In the genomic region with DNA sequence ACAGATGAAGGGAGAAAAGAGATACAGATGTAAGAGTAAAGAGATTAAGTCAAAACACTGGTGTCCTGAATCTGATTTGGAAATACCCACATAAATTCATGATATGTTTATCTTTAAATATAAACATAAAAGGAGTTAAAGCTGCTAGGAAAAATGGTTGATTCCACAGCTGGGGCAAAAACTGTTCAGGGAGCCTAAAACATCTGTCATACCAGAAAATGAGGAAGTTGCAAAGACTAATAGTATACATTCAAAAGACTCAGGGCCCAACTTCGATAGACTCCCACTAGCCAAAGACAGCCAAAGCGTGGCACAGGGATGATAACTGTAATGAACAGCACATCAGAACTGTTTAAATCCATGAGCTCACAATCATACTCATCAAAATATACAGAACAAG, we compare ENCODE assay signal across 12 cellular contexts.
DNase-seq lines count a peak whose midpoint lies in the region; ATAC-seq, FAIRE-seq and TF ChIP-seq lines count a peak whose summit lies in the region.
"Had no signal": no experiment of that assay in that cellular context is flagged by ENCODE, and none has a peak within 500 bp of the region (broad histone marks: within the 10 kb centered on the region; RNA-seq: fewer than 3 reads in every experiment).

No MANE protein-coding gene starts in this region.

- CTCF ChIA-PET in K562 (lab: Yijun Ruan, JAX; ENCODE audit: low intra/inter-chr PET ratio) (no interaction called here), Caco-2 (lab: Charles Lee) (no interaction called here)

- intact Hi-C loops in K562 (cut with micrococcal nuclease): no loop called here
- intact Hi-C loops in Caco-2 (cut with micrococcal nuclease; ENCODE audit: unreplicated experiment): no loop called here
- intact Hi-C loops in spleen (cut with DNase I; ENCODE audit: low total_unique reads): no loop called here

- BruUV-seq in K562 (replicated peaks; lab: Mats Ljungman, UMichigan): no TSS peak
- no TSS peak for BruUV-seq in Caco-2 (replicated peaks; lab: Mats Ljungman, UMichigan)

- POLR2A ChIA-PET in K562 (lab: Yijun Ruan, JAX): interaction anchor here (0.6 kb wide), 1 partner anchor 17 kb away, joined by 3 read pairs; no protein-coding TSS in a partner anchor
- POLR2A ChIA-PET in Caco-2 (lab: Charles Lee): no interaction called here

- no peaks in the 10 kb centered on the region for H3F3A ChIP-seq in GM23338 (replicated peaks; ENCODE audit: low read depth)

- WGBS in K562 (ENCODE audit: insufficient coverage, low coverage, missing lambda C conversion rate): 35% methylated on average over 2 of the region's 2 CpGs
- 30 to 47% (median 43%) methylated on average over 2 of the region's 2 CpGs for WGBS in spleen, 5 donors

- ATAC-seq in GM18867 (IDR thresholded peaks at IDR 0.05; ENCODE audit: unreplicated experiment): peak; percentile 59
- ATAC-seq in GM21786 (IDR thresholded peaks at IDR 0.05; ENCODE audit: unreplicated experiment): peak; percentile 56
- peak; percentile 51 for ATAC-seq in HG03558 (IDR thresholded peaks at IDR 0.05; ENCODE audit: extremely low read depth, unreplicated experiment)
- no peak for ATAC-seq in K562
- no peak for ATAC-seq in GM23338
- ATAC-seq: heart right ventricle, WTC11 had no signal

- no peaks in the 10 kb centered on the region for H3K9me1 ChIP-seq in K562 (ENCODE audit: control insufficient read depth, insufficient read depth, low read length)

- no peaks in the 10 kb centered on the region for H3K27me3 ChIP-seq in K562 (ENCODE audit: control insufficient read depth in 2 of 2, insufficient read depth in 2 of 2, low read length in 2 of 2)
- H3K27me3 ChIP-seq in GM23338 (ENCODE audit: insufficient read depth): no peaks in the 10 kb centered on the region
- no peaks in the 10 kb centered on the region for H3K27me3 ChIP-seq in Caco-2 (replicated peaks; ENCODE audit: control insufficient read depth, insufficient read depth, low read length)
- no peaks in the 10 kb centered on the region for H3K27me3 ChIP-seq in spleen (replicated peaks in 1 of 7)
- H3K27me3 ChIP-seq: heart right ventricle had no signal

- H2AFZ ChIP-seq in K562 (ENCODE audit: low read depth, low read length) (no peak overlapping the region), GM23338 (no peak overlapping the region)

- DNase-seq in K562 (ENCODE audit: extremely low read depth in 1 of 4, low spot score in 3 of 4): peak in 1 of 4 experiments; percentile 25
- DNase-seq in GM23338 (ENCODE audit: low spot score): no peak
- no peak for DNase-seq in Caco-2
- DNase-seq in spleen: no peak
- no peak for DNase-seq in stimulated activated CD4-positive, alpha-beta T cell treated with anti-CD3 and anti-CD28 coated beads, Interleukin-12 subunit alpha, Interleukin-12 subunit beta, amount 100 ng/mL, for 4 hours
- DNase-seq: heart right ventricle, midbrain, NCI-H526 treated with DMSO at 0.1 percent for 48 hours had no signal

- H3K4me3 Mint-ChIP-seq in GM23338: no peak overlapping the region
- no peak overlapping the region for H3K4me3 Mint-ChIP-seq in Caco-2 (ENCODE audit: unreplicated experiment)
- H3K4me3 Mint-ChIP-seq: WTC11 had no signal

- no peak for TF ChIP-seq EP300 in K562 (IDR thresholded peaks at IDR 0.05; ENCODE audit: low read length)

- H3K4me2 ChIP-seq in K562 (ENCODE audit: insufficient read depth, low read length): no peak overlapping the region
- H3K4me2 ChIP-seq in GM23338: no peak overlapping the region

- H3K9ac ChIP-seq in K562 (ENCODE audit: insufficient read depth in 1 of 2, low read depth in 2 of 2, low read length in 2 of 2): no peak overlapping the region

- H4K20me1 ChIP-seq in K562 (replicated peaks; ENCODE audit: control insufficient read depth, insufficient read depth, low read length) (0 out of 2 replicates have a peak, but pooled peaks cover 4% of the 10 kb centered on the region), GM23338 (replicated peaks; ENCODE audit: insufficient read depth) (no peaks in the 10 kb centered on the region; the same call in 1 of the 2 replicates)

- in situ Hi-C loops in K562 (cut with MboI): no loop called here

- TF ChIP-seq RAD21 in K562 (CRISPR knock-in tag; conservative IDR thresholded peaks at IDR 0.05 in 1 of 2, IDR thresholded peaks at IDR 0.05 in 1 of 2): no peak

- TF ChIP-seq CTCF in K562 (IDR thresholded peaks at IDR 0.05 in 2 of 3, conservative IDR thresholded peaks at IDR 0.05 in 1 of 3; ENCODE audit: insufficient read depth in 2 of 3, low read depth in 1 of 3, low read length in 3 of 3) (no peak), GM23338 (conservative IDR thresholded peaks at IDR 0.05; ENCODE audit: low read depth in 2 of 2) (no peak), Caco-2 (IDR thresholded peaks at IDR 0.05; ENCODE audit: insufficient read depth in 1 of 2, low read depth in 1 of 2, low read length in 1 of 2, severe bottlenecking in 1 of 2, unreplicated experiment in 1 of 2) (no peak), spleen (IDR thresholded peaks at IDR 0.05 in 8 of 11, conservative IDR thresholded peaks at IDR 0.05 in 3 of 11) (no peak)

- H3K27ac Mint-ChIP-seq in GM23338: no peak overlapping the region; the same call in 1 of the 2 replicates
- no peak overlapping the region for H3K27ac Mint-ChIP-seq in Caco-2 (ENCODE audit: unreplicated experiment)
- H3K27ac Mint-ChIP-seq: WTC11 had no signal

- H3K4me1 ChIP-seq in K562 (replicated peaks in 1 of 2; ENCODE audit: control insufficient read depth in 2 of 2, insufficient read depth in 2 of 2, low read length in 2 of 2): peaks cover 9 to 26% of the 10 kb centered on the region in 2 experiments; a peak in 4 of 5 replicates
- 0 out of 2 replicates have a peak, but pooled peaks cover 4% of the 10 kb centered on the region for H3K4me1 ChIP-seq in GM23338 (ENCODE audit: insufficient read depth)
- no peaks in the 10 kb centered on the region for H3K4me1 ChIP-seq in Caco-2
- H3K4me1 ChIP-seq in spleen: peaks cover 0 to 11% (median 7%) of the 10 kb centered on the region in 6 donors

- H3K27me3 Mint-ChIP-seq in GM23338 (ENCODE audit: insufficient read depth, low read depth, poor library complexity): no peaks in the 10 kb centered on the region
- H3K27me3 Mint-ChIP-seq in Caco-2 (ENCODE audit: insufficient read depth, unreplicated experiment): no peaks in the 10 kb centered on the region

- H3K27ac ChIP-seq in K562 (ENCODE audit: extremely low read depth, low read depth, low read length): peak overlapping the region; percentile 53; the same call in 1 of the 3 replicates
- no peak overlapping the region for H3K27ac ChIP-seq in GM23338 (ENCODE audit: low read depth)
- H3K27ac ChIP-seq in spleen: no peak overlapping the region
- H3K27ac ChIP-seq: heart right ventricle had no signal

- H3K9me3 ChIP-seq in K562 (replicated peaks; ENCODE audit: control insufficient read depth, insufficient read depth, low read depth, low read length): no peaks in the 10 kb centered on the region
- no peaks in the 10 kb centered on the region for H3K9me3 ChIP-seq in Caco-2
- H3K9me3 ChIP-seq in spleen: no peaks in the 10 kb centered on the region
- H3K9me3 ChIP-seq: heart right ventricle had no signal

- H3K79me2 ChIP-seq in K562 (ENCODE audit: control insufficient read depth, insufficient read depth, low read length) (peaks cover 39% of the 10 kb centered on the region), GM23338 (replicated peaks; ENCODE audit: insufficient read depth) (no peaks in the 10 kb centered on the region)

- H3K36me3 ChIP-seq in K562 (ENCODE audit: control insufficient read depth, insufficient read depth, low read length) (peaks cover 33% of the 10 kb centered on the region; the same call in 2 of the 3 replicates), GM23338 (ENCODE audit: insufficient read depth) (no peaks in the 10 kb centered on the region), Caco-2 (ENCODE audit: control insufficient read depth, insufficient read depth, low read length) (no peaks in the 10 kb centered on the region; the same call in 1 of the 2 replicates), spleen (no peaks in the 10 kb centered on the region)

- no peak for TF ChIP-seq POLR2A in K562 (conservative IDR thresholded peaks at IDR 0.05)
- TF ChIP-seq POLR2A in spleen (IDR thresholded peaks at IDR 0.05): no peak

- FAIRE-seq in K562 (lab: Jason Lieb, UNC): no peak

- H3K9me3 Mint-ChIP-seq in GM23338 (no peaks in the 10 kb centered on the region), Caco-2 (ENCODE audit: unreplicated experiment) (no peaks in the 10 kb centered on the region)
- H3K9me3 Mint-ChIP-seq: WTC11 had no signal

- H3K4me1 Mint-ChIP-seq in GM23338: peaks cover 7% of the 10 kb centered on the region
- H3K4me1 Mint-ChIP-seq in Caco-2 (ENCODE audit: low read depth, unreplicated experiment): peaks cover 8% of the 10 kb centered on the region

- 0 out of 2 replicates have a peak, but pooled peaks cover 3% of the 10 kb centered on the region for H3K9me2 ChIP-seq in GM23338 (ENCODE audit: insufficient read depth)

- H3K4me3 ChIP-seq in K562 (no peak overlapping the region), GM23338 (no peak overlapping the region), Caco-2 (ENCODE audit: low read depth, low read length) (no peak overlapping the region), spleen (no peak overlapping the region)
- H3K4me3 ChIP-seq: heart right ventricle had no signal

- H3K36me3 Mint-ChIP-seq in GM23338 (ENCODE audit: low read depth): no peaks in the 10 kb centered on the region
- peaks cover 49% of the 10 kb centered on the region for H3K36me3 Mint-ChIP-seq in Caco-2 (ENCODE audit: insufficient read depth, unreplicated experiment)
- H3K36me3 Mint-ChIP-seq: WTC11 had no signal

TF ChIP-seq in K562, 482 proteins besides CTCF, POLR2A, EP300 and RAD21 (continues in another document):
- no peak for TF ChIP-seq TEAD4 (IDR thresholded peaks at IDR 0.05; ENCODE audit: low read length)
- TF ChIP-seq TEAD4 (CRISPR knock-in tag; IDR thresholded peaks at IDR 0.05; ENCODE audit: borderline replicate concordance): no peak
- no peak for TF ChIP-seq KLF6 (CRISPR knock-in tag; IDR thresholded peaks at IDR 0.05; ENCODE audit: borderline replicate concordance)
- TF ChIP-seq SPI1 (IDR thresholded peaks at IDR 0.05; ENCODE audit: borderline replicate concordance, low read depth, low read length): peak; percentile 75
- no peak for TF ChIP-seq POLR3A (IDR thresholded peaks at IDR 0.05; ENCODE audit: borderline replicate concordance, extremely low read depth, insufficient read depth, insufficient read length)
- no peak for TF ChIP-seq ZNF695 (CRISPR knock-in tag; IDR thresholded peaks at IDR 0.05)

TF ChIP-seq in GM23338, 12 proteins besides CTCF, POLR2A, EP300 and RAD21 (continues in another document):
- TF ChIP-seq EZH2phosphoT487 (IDR thresholded peaks at IDR 0.05; ENCODE audit: unreplicated experiment): no peak
- TF ChIP-seq, protein P1, sequence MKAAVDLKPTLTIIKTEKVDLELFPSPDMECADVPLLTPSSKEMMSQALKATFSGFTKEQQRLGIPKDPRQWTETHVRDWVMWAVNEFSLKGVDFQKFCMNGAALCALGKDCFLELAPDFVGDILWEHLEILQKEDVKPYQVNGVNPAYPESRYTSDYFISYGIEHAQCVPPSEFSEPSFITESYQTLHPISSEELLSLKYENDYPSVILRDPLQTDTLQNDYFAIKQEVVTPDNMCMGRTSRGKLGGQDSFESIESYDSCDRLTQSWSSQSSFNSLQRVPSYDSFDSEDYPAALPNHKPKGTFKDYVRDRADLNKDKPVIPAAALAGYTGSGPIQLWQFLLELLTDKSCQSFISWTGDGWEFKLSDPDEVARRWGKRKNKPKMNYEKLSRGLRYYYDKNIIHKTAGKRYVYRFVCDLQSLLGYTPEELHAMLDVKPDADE (IDR thresholded peaks at IDR 0.05): no peak
- no peak for TF ChIP-seq ZNF331 (CRISPR knock-in tag; IDR thresholded peaks at IDR 0.05; ENCODE audit: low read depth)

Comparison
In these comparisons a context has a peak if more than half of its experiments do, and no peak if none do; other contexts are left out.
1. ATAC-seq: peak in GM18867 (single experiment), GM21786 (single experiment) and HG03558 (single experiment); none in K562 (single experiment) and GM23338 (single experiment).